Comparison of ENCODE assay signal across 10 cellular contexts in the genomic region with DNA sequence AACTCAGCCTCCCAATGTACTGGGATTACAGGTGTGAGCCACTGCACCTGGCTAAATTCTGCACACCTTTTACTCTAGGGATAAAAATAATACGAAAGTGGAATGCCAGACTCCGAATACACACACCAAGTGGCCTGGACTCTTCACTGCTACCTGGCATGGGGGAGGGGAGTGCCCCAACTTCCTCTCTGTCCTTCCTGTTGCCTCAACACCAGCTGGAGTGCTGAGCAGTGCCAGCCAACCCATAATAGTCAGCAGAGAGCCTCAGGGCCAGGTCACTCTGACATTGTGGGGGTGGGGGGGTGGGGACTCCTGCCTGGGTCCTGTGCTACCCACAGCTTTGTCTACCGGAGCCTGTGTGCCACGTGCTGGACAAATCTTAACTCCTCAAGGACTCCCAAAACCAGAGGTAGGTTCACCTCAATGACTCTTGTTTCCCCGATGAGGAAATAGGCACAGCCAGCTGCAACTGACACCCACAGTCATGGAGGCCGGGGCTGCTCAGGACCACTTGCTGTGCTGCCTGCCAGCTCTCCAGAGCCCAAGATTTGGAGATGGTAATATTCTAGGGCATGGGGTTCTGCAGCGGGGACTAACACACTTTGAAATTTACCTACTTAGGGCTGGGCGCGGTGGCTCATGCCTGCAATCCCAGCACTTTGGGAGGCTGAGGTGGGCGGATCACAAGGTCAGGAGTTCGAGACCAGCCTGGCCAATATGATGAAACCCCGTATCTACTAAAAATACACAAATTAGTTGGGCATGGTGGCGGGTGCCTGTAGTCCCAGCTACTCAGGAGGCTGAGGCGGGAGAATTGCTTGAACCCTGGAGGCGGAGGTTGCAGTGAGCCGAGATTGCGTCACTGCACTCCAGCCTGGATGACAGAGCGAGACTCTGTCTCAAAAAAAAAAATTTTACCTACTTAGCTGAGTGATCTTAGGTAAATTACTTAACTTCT. TPM values are rescaled to one million over a fixed set of nuclear protein-coding genes. Genes with fewer than 3 reads are reported as not detected.
DNase-seq lines count a peak whose midpoint lies in the region; ATAC-seq and TF ChIP-seq lines count a peak whose summit lies in the region.
"Not testable (repeated sequence)": the region's sequence is repeated elsewhere in the genome, so short reads cannot be mapped to it uniquely, and the experiment has no call there.
"Had no signal": no experiment of that assay in that cellular context is flagged by ENCODE, and none has a peak within 500 bp of the region (broad histone marks: within the 10 kb centered on the region; RNA-seq: fewer than 3 reads in every experiment).

No MANE protein-coding gene starts in this region.

- TF ChIP-seq CTCF in CD14-positive monocyte (IDR thresholded peaks at IDR 0.05); HCT116 (IDR thresholded peaks at IDR 0.05 in 2 of 3, conservative IDR thresholded peaks at IDR 0.05 in 1 of 3; ENCODE audit: borderline replicate concordance in 1 of 3, insufficient read depth in 1 of 3, low read depth in 2 of 3, low read length in 2 of 3); testis (IDR thresholded peaks at IDR 0.05): not testable (repeated sequence)

- TF ChIP-seq POLR2A in HCT116 (IDR thresholded peaks at IDR 0.05; ENCODE audit: borderline replicate concordance, extremely low read depth, insufficient read depth, insufficient read length); testis (IDR thresholded peaks at IDR 0.05): not testable (repeated sequence)

- H3K23ac ChIP-seq in mesendoderm (ENCODE audit: low read length), result not testable (repeated sequence)

- peak; percentile 93 for DNase-seq in CD14-positive monocyte (ENCODE audit: low spot score)
- not testable (repeated sequence) for DNase-seq in HCT116 (ENCODE audit: low read depth, low spot score)
- DNase-seq in NCI-H2196 (lab: John Stamatoyannopoulos, UW; ENCODE audit: unreplicated experiment), result peak; percentile 73
- DNase-seq in T-cell, result peak in 25 of 34 experiments; percentile 2 to 55 (median 19)
- peak; percentile 32 for DNase-seq in activated naive CD4-positive, alpha-beta T cell treated with anti-CD3 and anti-CD28 coated beads for 36 hours
- DNase-seq in Right ventricle myocardium inferior (ENCODE audit: missing footprints), result peak; percentile 79
- DNase-seq in mesendoderm, result peak; percentile 35
- peak; percentile 55 for DNase-seq in testis

- ATAC-seq in HCT116 (peak; percentile 36), T-cell (replicated peaks in 1 of 4) (peak in 3 of 4 experiments; percentile 31 to 68 (median 63)), Right ventricle myocardium inferior (peak; percentile 77)

- H2BK5ac ChIP-seq in mesendoderm (ENCODE audit: low read length), result not testable (repeated sequence)

- BruUV-seq in HCT116 (replicated peaks; lab: Mats Ljungman, UMichigan), result not testable (repeated sequence)

- not testable (repeated sequence) for H3K27me3 ChIP-seq in HCT116 (ENCODE audit: insufficient read depth, low read length); mesendoderm (ENCODE audit: insufficient read depth, low read length, poor library complexity); testis

- H3K4me3 ChIP-seq in HCT116 (replicated peaks in 1 of 2; ENCODE audit: low read depth in 1 of 2, low read length in 2 of 2); mesendoderm (ENCODE audit: low read length); testis: not testable (repeated sequence)

- H3K36me3 ChIP-seq in HCT116 (ENCODE audit: control insufficient read depth in 1 of 2, insufficient read depth in 2 of 2, low read length in 2 of 2); mesendoderm (ENCODE audit: control insufficient read depth, insufficient read depth, low read length); testis (ENCODE audit: low read depth, missing control alignments): not testable (repeated sequence)

- not testable (repeated sequence) for H2BK15ac ChIP-seq in mesendoderm (replicated peaks; ENCODE audit: low read depth)

- H2AFZ ChIP-seq in HCT116 (ENCODE audit: low read depth, low read length, poor library complexity, severe bottlenecking), result not testable (repeated sequence)

- peak overlapping the region; percentile 14; the same call in 1 of the 2 replicates for H3K4me2 ChIP-seq in HCT116 (ENCODE audit: low read length)
- not testable (repeated sequence) for H3K4me2 ChIP-seq in mesendoderm (ENCODE audit: low read length)

- intact Hi-C loops in CD14-positive monocyte (cut with micrococcal nuclease); HCT116 (cut with micrococcal nuclease); activated naive CD4-positive, alpha-beta T cell treated with anti-CD3 and anti-CD28 coated beads for 36 hours (cut with micrococcal nuclease); Right ventricle myocardium inferior (cut with DNase I); testis (cut with DNase I; ENCODE audit: low total_unique reads): not testable (repeated sequence)

- H3K4me3 Mint-ChIP-seq in CD14-positive monocyte (peak overlapping the region; percentile 84 to 90), T-cell (peak overlapping the region in 2 of 3 donors; percentile 37 to 43)
- H3K4me3 Mint-ChIP-seq in activated naive CD4-positive, alpha-beta T cell treated with anti-CD3 and anti-CD28 coated beads for 36 hours, result not testable (repeated sequence)

- POLR2A ChIA-PET in HCT116 (lab: Charles Lee), result interaction anchor here (0.7 to 1.0 kb wide), 2 partner anchors 12 to 22 kb away, joined by 3 read pairs; a partner anchor contains a TSS
- POLR2A ChIA-PET in T-cell (lab: Charles Lee), result not testable (repeated sequence)

- not testable (repeated sequence) for H3K9me3 ChIP-seq in HCT116 (ENCODE audit: control insufficient read depth in 1 of 2, insufficient read depth in 1 of 2, low read depth in 1 of 2, low read length in 2 of 2); testis

- CTCF ChIA-PET in HCT116 (lab: Charles Lee) (interaction anchor here (4.0 kb wide), 1 partner anchor 12 kb away, joined by 21 read pairs; a partner anchor contains a TSS), T-cell (lab: Charles Lee) (interaction anchor here (0.6 to 1.4 kb wide), 2 partner anchors 12 to 372 kb away, joined by 4 to 7 read pairs; a partner anchor contains a TSS)
- CTCF ChIA-PET in activated naive CD4-positive, alpha-beta T cell treated with anti-CD3 and anti-CD28 coated beads for 36 hours (lab: Charles Lee), result interaction anchor here (0.7 to 1.5 kb wide), 2 partner anchors 12 to 13 kb away, joined by 3 to 4 read pairs; a partner anchor contains a TSS

- not testable (repeated sequence) for H4K20me1 ChIP-seq in HCT116 (ENCODE audit: insufficient read depth)

- TF ChIP-seq RAD21 in HCT116 (IDR thresholded peaks at IDR 0.05; ENCODE audit: low read depth), result not testable (repeated sequence)

- not testable (repeated sequence) for H3K79me1 ChIP-seq in mesendoderm (ENCODE audit: low read length)

- RAD21 ChIA-PET in HCT116 (lab: Charles Lee; ENCODE audit: low non-redundant PET in 1 of 2, low total read pairs in 2 of 2, uncharacterized antibody in 2 of 2, unreplicated experiment in 2 of 2), result not testable (repeated sequence)

- not testable (repeated sequence) for H3K9me2 ChIP-seq in HCT116 (ENCODE audit: insufficient read depth)

- not testable (repeated sequence) for H3K27ac ChIP-seq in HCT116 (ENCODE audit: low read depth, low read length); mesendoderm (ENCODE audit: low read depth, low read length); testis

- no CpG with 5 or more reads among the region's 18 CpGs for WGBS in mesendoderm (ENCODE audit: extremely low coverage, insufficient coverage, low lambda C conversion rate)
- WGBS in testis, 2 donors, result 72 to 78% methylated on average over 13 to 18 of the region's 18 CpGs

- H3K36me3 Mint-ChIP-seq in CD14-positive monocyte, result peaks cover 26 to 33% of the 10 kb centered on the region in 2 donors
- not testable (repeated sequence) for H3K36me3 Mint-ChIP-seq in T-cell; activated naive CD4-positive, alpha-beta T cell treated with anti-CD3 and anti-CD28 coated beads for 36 hours (ENCODE audit: low read depth)

- peak overlapping the region; percentile 92 to 100 (median 97) for H3K27ac Mint-ChIP-seq in CD14-positive monocyte
- peak overlapping the region; percentile 58 to 71 for H3K27ac Mint-ChIP-seq in T-cell
- H3K27ac Mint-ChIP-seq in activated naive CD4-positive, alpha-beta T cell treated with anti-CD3 and anti-CD28 coated beads for 36 hours, result not testable (repeated sequence)

- peak overlapping the region; percentile 56 for H3K56ac ChIP-seq in mesendoderm (ENCODE audit: low read length)

- H3K4ac ChIP-seq in mesendoderm (ENCODE audit: low read depth, low read length), result not testable (repeated sequence)

- H4K5ac ChIP-seq in mesendoderm (ENCODE audit: low read length), result not testable (repeated sequence)

- not testable (repeated sequence) for H3K79me2 ChIP-seq in HCT116 (ENCODE audit: insufficient read depth, low read length); mesendoderm (ENCODE audit: control insufficient read depth, insufficient read depth, low read length)

- peaks cover 0 to 11% (median 0%) of the 10 kb centered on the region in 7 donors for H3K9me3 Mint-ChIP-seq in CD14-positive monocyte
- H3K9me3 Mint-ChIP-seq in T-cell; activated naive CD4-positive, alpha-beta T cell treated with anti-CD3 and anti-CD28 coated beads for 36 hours: not testable (repeated sequence)

- H2BK120ac ChIP-seq in mesendoderm (ENCODE audit: low read depth, low read length), result not testable (repeated sequence)

- H3K4me1 ChIP-seq in HCT116 (ENCODE audit: control insufficient read depth in 1 of 2, insufficient read depth in 2 of 2, low read length in 2 of 2); mesendoderm (ENCODE audit: control insufficient read depth, low read depth, low read length); testis: not testable (repeated sequence)

- not testable (repeated sequence) for H3K9ac ChIP-seq in HCT116 (ENCODE audit: low read length); mesendoderm (ENCODE audit: low read length)

- H4K8ac ChIP-seq in mesendoderm (ENCODE audit: low read depth, low read length), result not testable (repeated sequence)

- H3K4me1 Mint-ChIP-seq in CD14-positive monocyte (peaks cover 59% of the 10 kb centered on the region), T-cell (peaks cover 9 to 23% (median 10%) of the 10 kb centered on the region in 3 donors)
- H3K4me1 Mint-ChIP-seq in activated naive CD4-positive, alpha-beta T cell treated with anti-CD3 and anti-CD28 coated beads for 36 hours (ENCODE audit: low read depth), result not testable (repeated sequence)

- not testable (repeated sequence) for H2AK5ac ChIP-seq in mesendoderm (ENCODE audit: low read length)

- not testable (repeated sequence) for H3K27me3 Mint-ChIP-seq in CD14-positive monocyte (ENCODE audit: low read depth in 3 of 3); T-cell; activated naive CD4-positive, alpha-beta T cell treated with anti-CD3 and anti-CD28 coated beads for 36 hours (ENCODE audit: low read depth)

- not testable (repeated sequence) for H3K18ac ChIP-seq in mesendoderm (ENCODE audit: low read length)

RNA-seq across cellular contexts. Expression of a gene that starts 5.1 kb away (rescaled TPM):
- polyA plus RNA-seq in CD14-positive monocyte (1 to 10 TPM; 2.4 to 4.3 TPM), testis (ENCODE audit: insufficient read depth, low read depth, low replicate concordance) (2.8 TPM)
- total RNA-seq in HCT116 (2021; ENCODE audit: unreplicated experiment) (0.12 TPM), T-cell (1 to 10 TPM in 2 of 5 donors, under 1 TPM in 3; 0.40 to 1.5 (median 0.79) TPM), Right ventricle myocardium inferior (0.95 TPM), testis (1 to 10 TPM; 2.7 to 3.9 TPM)
- 0.04 and 0.25 TPM in 2 replicates for polyA plus RNA-seq in HCT116 (2012)
- total RNA-seq in activated naive CD4-positive, alpha-beta T cell treated with anti-CD3 and anti-CD28 coated beads for 36 hours, result not detected
- 0.29 TPM for polyA plus RNA-seq in mesendoderm (2013, experiment 1 of 2)
- polyA plus RNA-seq in mesendoderm (2013, experiment 2 of 2), result 0.14 TPM
- total RNA-seq: activated naive CD4-positive, alpha-beta T cell treated with anti-CD3 and anti-CD28 coated beads, Interleukin-2, amount 50 U/mL, for 72 hours had no signal

RNA-seq across cellular contexts. Expression of a gene that starts 12.1 kb away (rescaled TPM):
- polyA plus RNA-seq in CD14-positive monocyte (1 to 10 TPM; 3.4 to 3.8 TPM), testis (ENCODE audit: insufficient read depth, low read depth, low replicate concordance) (55.1 TPM)
- total RNA-seq in HCT116 (2021; ENCODE audit: unreplicated experiment) (30.5 TPM), T-cell (10 to 100 TPM; 13.4 to 30.7 (median 28.8) TPM), Right ventricle myocardium inferior (8.0 TPM), testis (100 to 1,000 TPM in 1 of 2 donors, 10 to 100 TPM in 1; 67.5 to 102 TPM)
- polyA plus RNA-seq in HCT116 (2012), result 17.8 and 18.5 TPM in 2 replicates
- 10 to 100 TPM; 11.2 to 11.6 TPM for total RNA-seq in activated naive CD4-positive, alpha-beta T cell treated with anti-CD3 and anti-CD28 coated beads for 36 hours
- polyA plus RNA-seq in mesendoderm (2013, experiment 1 of 2), result 19.0 TPM
- polyA plus RNA-seq in mesendoderm (2013, experiment 2 of 2), result 19.1 TPM

RNA-seq across cellular contexts. Expression of a gene that starts 27.4 kb away (rescaled TPM):
- 100 to 1,000 TPM; 143 to 320 TPM for polyA plus RNA-seq in CD14-positive monocyte
- total RNA-seq in HCT116 (2021; ENCODE audit: unreplicated experiment), result 6.5 TPM
- polyA plus RNA-seq in HCT116 (2012), result 2.8 and 3.0 TPM in 2 replicates
- 1 to 10 TPM; 1.8 to 2.4 (median 2.2) TPM for total RNA-seq in T-cell
- under 1 TPM in 1 of 2 experiments, not detected in 1; 0.19 TPM for total RNA-seq in activated naive CD4-positive, alpha-beta T cell treated with anti-CD3 and anti-CD28 coated beads for 36 hours
- 5.0 TPM for total RNA-seq in Right ventricle myocardium inferior
- 2.3 TPM for polyA plus RNA-seq in mesendoderm (2013, experiment 1 of 2)
- polyA plus RNA-seq in mesendoderm (2013, experiment 2 of 2), result 2.3 TPM
- total RNA-seq in testis, result 1 to 10 TPM; 3.9 to 6.1 TPM
- 3.5 TPM for polyA plus RNA-seq in testis (ENCODE audit: insufficient read depth, low read depth, low replicate concordance)
- total RNA-seq: RPMI7951 had no signal
